Comparison of ENCODE assay signal across 11 cellular contexts in the genomic region with DNA sequence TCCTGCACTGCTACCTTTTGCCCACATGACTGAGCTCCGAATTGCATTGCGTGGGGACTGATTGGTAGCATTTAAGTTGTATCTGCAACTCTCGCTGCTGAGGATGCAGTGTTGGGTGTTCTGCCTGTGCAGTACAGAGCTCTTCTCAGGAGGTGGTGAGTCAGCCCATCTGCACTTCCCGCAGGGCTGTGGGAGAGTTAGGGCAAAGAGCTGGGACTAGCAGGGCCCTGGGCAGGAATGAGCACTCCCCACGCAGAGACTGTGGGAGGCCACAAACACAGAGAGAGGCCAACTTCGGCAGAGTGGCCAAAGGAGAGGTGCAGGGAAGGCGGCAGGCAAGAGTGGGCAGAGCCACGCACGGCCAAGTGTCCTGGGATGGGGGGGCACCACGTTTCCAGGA.
DNase-seq lines count a peak whose midpoint lies in the region; ATAC-seq, FAIRE-seq and TF ChIP-seq lines count a peak whose summit lies in the region.
"Had no signal": no experiment of that assay in that cellular context is flagged by ENCODE, and none has a peak within 500 bp of the region (broad histone marks: within the 10 kb centered on the region; RNA-seq: fewer than 3 reads in every experiment).

No MANE protein-coding gene starts in this region.

- intact Hi-C loops in Panc1 (cut with micrococcal nuclease; ENCODE audit: unreplicated experiment) = no loop called here
- intact Hi-C loops in endothelial cell of umbilical vein (cut with micrococcal nuclease) = no loop called here

- no peaks in the 10 kb centered on the region for H3K36me3 ChIP-seq in Panc1 (ENCODE audit: control insufficient read depth, insufficient read depth, low read length)
- no peaks in the 10 kb centered on the region for H3K36me3 ChIP-seq in endothelial cell of umbilical vein (ENCODE audit: control insufficient read depth in 2 of 2, extremely low read depth in 1 of 2, insufficient read depth in 2 of 2, low read length in 2 of 2)

- H3K27ac ChIP-seq in Panc1 (ENCODE audit: low read length) (no peak overlapping the region), endothelial cell of umbilical vein (ENCODE audit: insufficient read depth, low read depth, low read length) (no peak overlapping the region)

- H3K27me3 ChIP-seq in Panc1 (ENCODE audit: control insufficient read depth, insufficient read depth, low read length) = no peaks in the 10 kb centered on the region
- no peaks in the 10 kb centered on the region for H3K27me3 ChIP-seq in endothelial cell of umbilical vein (ENCODE audit: control insufficient read depth in 2 of 2, insufficient read depth in 2 of 2, low read length in 2 of 2)

- H3K27ac Mint-ChIP-seq in neural crest cell (ENCODE audit: unreplicated experiment) = peak overlapping the region; percentile 95
- no peak overlapping the region for H3K27ac Mint-ChIP-seq in stimulated activated memory B cell treated with anti-CD40 and anti-IgM and Interleukin-4, amounts not matched to agents 10 μg/mL and 1 μg/mL and 100 μg/mL, for 72 hours
- H3K27ac Mint-ChIP-seq: activated naive CD8-positive, alpha-beta T cell; CD4-positive, CD25-positive, alpha-beta regulatory T cell had no signal

- H2AFZ ChIP-seq in endothelial cell of umbilical vein (ENCODE audit: low read depth, low read length) = no peak overlapping the region

- peak; percentile 80 for ATAC-seq in Panc1
- ATAC-seq in stimulated activated memory B cell treated with anti-CD40 and anti-IgM and Interleukin-4, amounts not matched to agents 10 μg/mL and 1 μg/mL and 100 μg/mL, for 72 hours = no peak

- no peak for TF ChIP-seq POLR2A in endothelial cell of umbilical vein (IDR thresholded peaks at IDR 0.05; ENCODE audit: low read depth, low read length)

- no peaks in the 10 kb centered on the region for H3K9me3 Mint-ChIP-seq in neural crest cell
- no peaks in the 10 kb centered on the region for H3K9me3 Mint-ChIP-seq in stimulated activated memory B cell treated with anti-CD40 and anti-IgM and Interleukin-4, amounts not matched to agents 10 μg/mL and 1 μg/mL and 100 μg/mL, for 72 hours

- H3K9me3 ChIP-seq in Panc1 (ENCODE audit: control insufficient read depth, insufficient read depth, low read depth, low read length) (no peaks in the 10 kb centered on the region), endothelial cell of umbilical vein (replicated peaks; ENCODE audit: control insufficient read depth, insufficient read depth, low read length) (no peaks in the 10 kb centered on the region)

- H3K27me3 Mint-ChIP-seq in neural crest cell (ENCODE audit: low read depth) = no peaks in the 10 kb centered on the region
- H3K27me3 Mint-ChIP-seq in stimulated activated memory B cell treated with anti-CD40 and anti-IgM and Interleukin-4, amounts not matched to agents 10 μg/mL and 1 μg/mL and 100 μg/mL, for 72 hours = no peaks in the 10 kb centered on the region

- DNase-seq in Ammon's horn (ENCODE audit: low spot score) (peak; percentile 58), Panc1 (ENCODE audit: low read depth, low spot score) (no peak), endothelial cell of umbilical vein (ENCODE audit: low read depth, low spot score) (no peak), neural crest cell (ENCODE audit: low read depth, low spot score) (no peak), mucosa of gallbladder (ENCODE audit: low spot score) (no peak), NCI-H510A (lab: John Stamatoyannopoulos, UW) (no peak), germinal center (ENCODE audit: low spot score) (no peak)
- DNase-seq: CD4-positive, CD25-positive, alpha-beta regulatory T cell; small intestine had no signal

- H3K4me1 Mint-ChIP-seq in neural crest cell = peaks cover 13% of the 10 kb centered on the region
- no peaks in the 10 kb centered on the region for H3K4me1 Mint-ChIP-seq in stimulated activated memory B cell treated with anti-CD40 and anti-IgM and Interleukin-4, amounts not matched to agents 10 μg/mL and 1 μg/mL and 100 μg/mL, for 72 hours
- H3K4me1 Mint-ChIP-seq: CD4-positive, CD25-positive, alpha-beta regulatory T cell had no signal

- dilution Hi-C loops in endothelial cell of umbilical vein (cut with MboI; ENCODE audit: extremely low pct_ligation_motif_present, low sequenced_read_pairs) = no loop called here

- no peak overlapping the region for H3K9ac ChIP-seq in endothelial cell of umbilical vein (replicated peaks; ENCODE audit: extremely low read depth, insufficient read depth, low read length)

- CTCF ChIA-PET in Panc1 (lab: Charles Lee) (no interaction called here), endothelial cell of umbilical vein (lab: Charles Lee) (interaction anchor here (1.5 to 2.1 kb wide), 2 partner anchors 242 to 628 kb away, joined by 4 to 5 read pairs; no protein-coding TSS in a partner anchor)

- H3K4me1 ChIP-seq in Panc1 (ENCODE audit: control insufficient read depth, insufficient read depth, low read length) = no peaks in the 10 kb centered on the region; the same call in 1 of the 2 replicates
- no peaks in the 10 kb centered on the region for H3K4me1 ChIP-seq in endothelial cell of umbilical vein (ENCODE audit: control insufficient read depth, extremely low read depth, insufficient read depth, low read length)

- no peak overlapping the region for H3K4me2 ChIP-seq in endothelial cell of umbilical vein (ENCODE audit: insufficient read depth, low read length)

- no TSS peak for BruUV-seq in Panc1 (replicated peaks; lab: Mats Ljungman, UMichigan)
- BruUV-seq in endothelial cell of umbilical vein (replicated peaks; lab: Mats Ljungman, UMichigan) = no TSS peak

- H3K36me3 Mint-ChIP-seq in neural crest cell (ENCODE audit: low read depth) = no peaks in the 10 kb centered on the region
- no peaks in the 10 kb centered on the region for H3K36me3 Mint-ChIP-seq in stimulated activated memory B cell treated with anti-CD40 and anti-IgM and Interleukin-4, amounts not matched to agents 10 μg/mL and 1 μg/mL and 100 μg/mL, for 72 hours
- H3K36me3 Mint-ChIP-seq: activated naive CD8-positive, alpha-beta T cell; CD4-positive, CD25-positive, alpha-beta regulatory T cell had no signal

- H3K9me1 ChIP-seq in endothelial cell of umbilical vein (replicated peaks; ENCODE audit: control insufficient read depth, extremely low read depth, insufficient read depth, low read length) = no peaks in the 10 kb centered on the region

- in situ Hi-C loops in Panc1 (cut with HindIII; ENCODE audit: low pct_unique_long_range_greater_than_20kb, low sequenced_read_pairs) = no loop called here

- POLR2A ChIA-PET in Panc1 (lab: Charles Lee) (interaction anchor here (0.6 kb wide), 1 partner anchor 1046 kb away, joined by 3 read pairs; no protein-coding TSS in a partner anchor), endothelial cell of umbilical vein (lab: Charles Lee) (no interaction called here)

- H4K20me1 ChIP-seq in endothelial cell of umbilical vein (replicated peaks; ENCODE audit: control insufficient read depth, extremely low read depth, insufficient read depth, low read length) = no peaks in the 10 kb centered on the region

- H3K4me3 ChIP-seq in Panc1 (ENCODE audit: low read depth in 2 of 2, low read length in 2 of 2) (no peak overlapping the region), endothelial cell of umbilical vein (replicated peaks in 1 of 3; ENCODE audit: insufficient read depth in 1 of 3, low read depth in 1 of 3, low read length in 3 of 3) (no peak overlapping the region)

- no peak for TF ChIP-seq CTCF in Panc1 (IDR thresholded peaks at IDR 0.05)
- no peak for TF ChIP-seq CTCF in endothelial cell of umbilical vein (IDR thresholded peaks at IDR 0.05; ENCODE audit: extremely low read depth in 1 of 2, insufficient read depth in 1 of 2, low read depth in 1 of 2, low read length in 2 of 2)
- no peak for TF ChIP-seq CTCF in neural crest cell (conservative IDR thresholded peaks at IDR 0.05)

- peak; percentile 37 for FAIRE-seq in endothelial cell of umbilical vein (lab: Jason Lieb, UNC)
- FAIRE-seq: small intestine had no signal

- H3K79me2 ChIP-seq in endothelial cell of umbilical vein (ENCODE audit: control insufficient read depth, insufficient read depth, low read length) = no peaks in the 10 kb centered on the region

- H3K4me3 Mint-ChIP-seq in neural crest cell = no peak overlapping the region
- H3K4me3 Mint-ChIP-seq in stimulated activated memory B cell treated with anti-CD40 and anti-IgM and Interleukin-4, amounts not matched to agents 10 μg/mL and 1 μg/mL and 100 μg/mL, for 72 hours = no peak overlapping the region
- H3K4me3 Mint-ChIP-seq: activated naive CD8-positive, alpha-beta T cell; CD4-positive, CD25-positive, alpha-beta regulatory T cell had no signal

TF ChIP-seq in endothelial cell of umbilical vein, 7 proteins besides CTCF, POLR2A, EP300 and RAD21:
- no peak for TF ChIP-seq GATA2 (IDR thresholded peaks at IDR 0.05; ENCODE audit: insufficient read depth, insufficient read length, low read depth, low read length)
- peak; percentile 51 for TF ChIP-seq FOS (IDR thresholded peaks at IDR 0.05; ENCODE audit: borderline replicate concordance, insufficient read depth, low read length)
